In genomic region chr22:47395481-47395880, GRCh38 we compare ENCODE assay signal across 16 cellular contexts.
DNase-seq lines count a peak whose midpoint lies in the region; ATAC-seq, FAIRE-seq and TF ChIP-seq lines count a peak whose summit lies in the region.
"Had no signal": no experiment of that assay in that cellular context is flagged by ENCODE, and none has a peak within 500 bp of the region (broad histone marks: within the 10 kb centered on the region; RNA-seq: fewer than 3 reads in every experiment).

No MANE protein-coding gene starts in this region.

- intact Hi-C loops in lower lobe of right lung (cut with DNase I), result no loop called here

- H3K36me3 ChIP-seq in lower lobe of right lung, result no peaks in the 10 kb centered on the region
- no peaks in the 10 kb centered on the region for H3K36me3 ChIP-seq in mesendoderm (ENCODE audit: control insufficient read depth, insufficient read depth, low read length)
- H3K36me3 ChIP-seq: gastrocnemius medialis had no signal

- no peak overlapping the region for H3K4me3 ChIP-seq in lower lobe of right lung
- no peak overlapping the region for H3K4me3 ChIP-seq in mesendoderm (ENCODE audit: low read length)
- H3K4me3 ChIP-seq: gastrocnemius medialis, lung had no signal

- no CpG with 5 or more reads among the region's 8 CpGs for WGBS in mesendoderm (ENCODE audit: extremely low coverage, insufficient coverage, low lambda C conversion rate)

- H3K79me2 ChIP-seq in mesendoderm (ENCODE audit: control insufficient read depth, insufficient read depth, low read length), result no peaks in the 10 kb centered on the region

- H3K27ac ChIP-seq in lower lobe of right lung, result no peak overlapping the region
- no peak overlapping the region for H3K27ac ChIP-seq in mesendoderm (ENCODE audit: low read depth, low read length)
- H3K27ac ChIP-seq: gastrocnemius medialis had no signal

- H3K4me3 Mint-ChIP-seq in T-helper 17 cell, result no peak overlapping the region
- H3K4me3 Mint-ChIP-seq: activated naive CD8-positive, alpha-beta T cell treated with anti-CD3 and anti-CD28 coated beads, Interleukin-2, amount 50 U/mL, for 24 hours; naive thymus-derived CD8-positive, alpha-beta T cell had no signal

- ATAC-seq in T-helper 17 cell (no peak), lower lobe of right lung (no peak)
- ATAC-seq: activated naive CD8-positive, alpha-beta T cell treated with anti-CD3 and anti-CD28 coated beads, Interleukin-2, amount 50 U/mL, for 24 hours; gastrocnemius medialis; naive thymus-derived CD8-positive, alpha-beta T cell had no signal

- H3K27me3 Mint-ChIP-seq in T-helper 17 cell, result peaks cover 6% of the 10 kb centered on the region
- H3K27me3 Mint-ChIP-seq: activated naive CD8-positive, alpha-beta T cell treated with anti-CD3 and anti-CD28 coated beads, Interleukin-2, amount 50 U/mL, for 24 hours had no signal

- H2AK5ac ChIP-seq in mesendoderm (ENCODE audit: low read length), result no peak overlapping the region

- no peak overlapping the region for H4K5ac ChIP-seq in mesendoderm (ENCODE audit: low read length)

- no peak overlapping the region for H3K27ac Mint-ChIP-seq in T-helper 17 cell
- H3K27ac Mint-ChIP-seq: activated naive CD8-positive, alpha-beta T cell treated with anti-CD3 and anti-CD28 coated beads, Interleukin-2, amount 50 U/mL, for 24 hours; naive thymus-derived CD8-positive, alpha-beta T cell had no signal

- no peak overlapping the region for H2BK15ac ChIP-seq in mesendoderm (replicated peaks; ENCODE audit: low read depth)

- H3K9ac ChIP-seq in mesendoderm (ENCODE audit: low read length), result no peak overlapping the region

- no peaks in the 10 kb centered on the region for H3K27me3 ChIP-seq in lower lobe of right lung (ENCODE audit: low read depth)
- no peaks in the 10 kb centered on the region for H3K27me3 ChIP-seq in mesendoderm (ENCODE audit: insufficient read depth, low read length, poor library complexity)
- H3K27me3 ChIP-seq: gastrocnemius medialis had no signal

- no peak overlapping the region for H3K23ac ChIP-seq in mesendoderm (ENCODE audit: low read length)

- no peak overlapping the region for H2BK120ac ChIP-seq in mesendoderm (ENCODE audit: low read depth, low read length)

- no peaks in the 10 kb centered on the region for H3K79me1 ChIP-seq in mesendoderm (ENCODE audit: low read length)

- no peak overlapping the region for H3K56ac ChIP-seq in mesendoderm (ENCODE audit: low read length)

- DNase-seq in COR-L47 (lab: John Stamatoyannopoulos, UW) (peak; percentile 79), NCI-H1105 (lab: John Stamatoyannopoulos, UW) (peak; percentile 63), RCC 7860 (ENCODE audit: low spot score) (peak; percentile 51), left kidney (ENCODE audit: low read depth, low spot score) (peak; percentile 5), T-helper 17 cell (no peak), lower lobe of right lung (no peak), mesendoderm (no peak), occipital lobe (lab: John Stamatoyannopoulos, UW) (no peak)
- DNase-seq: activated CD4-positive, alpha-beta T cell treated with anti-CD3 and anti-CD28 coated beads, Interleukin-2, amount 50 U/mL, for 1 hour; activated naive CD8-positive, alpha-beta T cell treated with anti-CD3 and anti-CD28 coated beads, Interleukin-2, amount 50 U/mL, for 24 hours; activated T-cell treated with anti-CD3 and anti-CD28 coated beads, Interleukin-2, amount 50 U/mL, for 48 hours; DND-41; gastrocnemius medialis; naive thymus-derived CD8-positive, alpha-beta T cell; NCI-H187 treated with DMSO at 0.1 percent for 48 hours had no signal

- no peak for FAIRE-seq in RCC 7860 (lab: Jason Lieb, UNC)

- no peaks in the 10 kb centered on the region for H3K4me1 ChIP-seq in lower lobe of right lung
- no peaks in the 10 kb centered on the region for H3K4me1 ChIP-seq in mesendoderm (ENCODE audit: control insufficient read depth, low read depth, low read length)
- H3K4me1 ChIP-seq: gastrocnemius medialis had no signal

- H3K4me2 ChIP-seq in mesendoderm (ENCODE audit: low read length), result no peak overlapping the region

- no peaks in the 10 kb centered on the region for H3K36me3 Mint-ChIP-seq in T-helper 17 cell (ENCODE audit: low read depth)
- H3K36me3 Mint-ChIP-seq: naive thymus-derived CD8-positive, alpha-beta T cell had no signal

- no peaks in the 10 kb centered on the region for H3K9me3 ChIP-seq in T-helper 17 cell (ENCODE audit: control insufficient read depth, low read length, poor library complexity, severe bottlenecking)
- H3K9me3 ChIP-seq in lower lobe of right lung, result no peaks in the 10 kb centered on the region
- H3K9me3 ChIP-seq: gastrocnemius medialis had no signal

- no peak for TF ChIP-seq CTCF in lower lobe of right lung (IDR thresholded peaks at IDR 0.05)

- H2BK5ac ChIP-seq in mesendoderm (ENCODE audit: low read length), result no peak overlapping the region

- no peaks in the 10 kb centered on the region for H3K4me1 Mint-ChIP-seq in T-helper 17 cell
- H3K4me1 Mint-ChIP-seq: activated naive CD8-positive, alpha-beta T cell treated with anti-CD3 and anti-CD28 coated beads, Interleukin-2, amount 50 U/mL, for 24 hours; naive thymus-derived CD8-positive, alpha-beta T cell had no signal

- H4K8ac ChIP-seq in mesendoderm (ENCODE audit: low read depth, low read length), result no peak overlapping the region

- H3K4ac ChIP-seq in mesendoderm (ENCODE audit: low read depth, low read length), result no peak overlapping the region

- H3K18ac ChIP-seq in mesendoderm (ENCODE audit: low read length), result no peak overlapping the region

Comparison
In these comparisons a context has a peak if more than half of its experiments do, and no peak if none do; other contexts are left out.
1. DNase-seq: peak in COR-L47 (single experiment), NCI-H1105 (single experiment), RCC 7860 (single experiment) and left kidney (single experiment); none in T-helper 17 cell (0 of 3), lower lobe of right lung (single experiment), mesendoderm (single experiment) and occipital lobe (single experiment).